Comparison of ENCODE assay signal across 1 cellular context in the genomic region with DNA sequence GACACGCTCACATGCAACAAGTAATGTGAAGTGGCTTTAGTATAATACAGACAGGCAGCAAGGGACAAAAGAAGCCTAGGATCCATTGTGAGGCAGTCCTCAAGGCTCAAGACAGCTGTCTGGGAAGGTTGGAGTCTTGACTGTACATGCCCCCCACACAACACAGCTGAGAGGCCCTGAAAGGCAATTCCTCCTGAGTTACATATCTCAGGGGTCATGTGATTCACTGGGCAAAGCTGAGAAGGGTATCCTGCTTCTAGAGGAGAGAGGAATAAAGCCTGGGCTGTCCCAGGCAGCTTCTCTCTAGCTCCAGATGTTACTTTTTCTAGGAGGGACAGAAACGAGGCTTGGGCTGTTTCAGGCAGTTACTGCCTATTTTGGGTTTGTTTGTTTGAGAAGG.
A peak's percentile ranks its signal among the peaks of the same experiment; 100 is the strongest.
TF ChIP-seq lines count a peak whose summit lies in the region.

No MANE protein-coding gene starts in this region.

TF ChIP-seq in K562, 482 proteins besides CTCF, POLR2A, EP300 and RAD21:
- no peak for TF ChIP-seq ZNF644 (tag; IDR thresholded peaks at IDR 0.05; ENCODE audit: low read depth)
- TF ChIP-seq, protein P1, sequence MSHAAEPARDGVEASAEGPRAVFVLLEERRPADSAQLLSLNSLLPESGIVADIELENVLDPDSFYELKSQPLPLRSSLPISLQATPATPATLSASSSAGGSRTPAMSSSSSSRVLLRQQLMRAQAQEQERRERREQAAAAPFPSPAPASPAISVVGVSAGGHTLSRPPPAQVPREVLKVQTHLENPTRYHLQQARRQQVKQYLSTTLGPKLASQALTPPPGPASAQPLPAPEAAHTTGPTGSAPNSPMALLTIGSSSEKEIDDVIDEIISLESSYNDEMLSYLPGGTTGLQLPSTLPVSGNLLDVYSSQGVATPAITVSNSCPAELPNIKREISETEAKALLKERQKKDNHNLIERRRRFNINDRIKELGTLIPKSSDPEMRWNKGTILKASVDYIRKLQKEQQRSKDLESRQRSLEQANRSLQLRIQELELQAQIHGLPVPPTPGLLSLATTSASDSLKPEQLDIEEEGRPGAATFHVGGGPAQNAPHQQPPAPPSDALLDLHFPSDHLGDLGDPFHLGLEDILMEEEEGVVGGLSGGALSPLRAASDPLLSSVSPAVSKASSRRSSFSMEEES (CRISPR knock-in tag; IDR thresholded peaks at IDR 0.05): peak; percentile 59
TF ChIP-seq in K562: peak in this region for 1.
